In the genomic region with DNA sequence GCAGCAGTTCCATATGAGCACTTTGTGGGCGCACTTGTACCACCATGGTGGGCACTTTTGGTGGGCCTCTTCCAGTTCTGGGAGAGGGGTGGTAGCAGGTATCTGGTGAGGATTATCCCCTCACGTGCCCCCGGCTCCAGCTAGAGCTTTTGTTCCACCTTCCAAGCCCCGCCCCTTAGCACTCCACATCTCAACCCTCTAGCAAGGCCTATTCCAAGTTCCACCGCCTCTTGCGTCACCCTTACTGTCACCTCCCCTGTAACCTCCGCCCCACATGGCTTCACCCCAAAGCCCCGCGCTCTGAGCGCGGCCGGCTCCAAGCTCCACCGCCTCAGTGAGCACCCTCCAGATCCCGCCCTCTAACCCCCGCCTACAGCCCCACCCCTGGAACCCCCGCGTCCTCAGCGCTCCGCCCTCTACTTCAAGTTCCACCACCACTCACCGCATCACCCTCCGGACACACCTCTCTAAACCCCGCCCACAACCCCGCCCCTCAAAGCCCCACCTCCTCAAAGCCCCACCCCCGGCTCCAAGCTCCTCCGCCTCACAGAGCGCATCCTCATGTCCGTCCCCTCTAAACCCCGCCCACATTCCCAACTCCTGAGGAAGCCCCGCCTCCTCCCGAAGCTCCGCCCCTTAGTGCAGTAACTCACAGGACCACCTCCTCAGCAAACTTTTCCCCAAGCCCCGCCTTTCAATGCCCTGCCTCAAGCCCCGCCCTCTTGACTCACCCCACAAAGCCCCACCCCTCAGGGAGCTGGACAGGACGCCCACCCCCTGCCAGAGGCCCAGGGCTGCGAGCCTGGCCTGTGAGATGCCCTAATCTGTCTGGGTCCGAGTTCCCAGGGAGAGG, we compare ENCODE assay signal across 8 cellular contexts. TPM values are rescaled to one million over a fixed set of nuclear protein-coding genes. Genes with fewer than 3 reads are reported as not detected.
DNase-seq lines count a peak whose midpoint lies in the region; ATAC-seq, FAIRE-seq and TF ChIP-seq lines count a peak whose summit lies in the region.

No MANE protein-coding gene starts in this region.

- H3K9me3 ChIP-seq in iPS-18c (ENCODE audit: control insufficient read depth, insufficient read depth, low read length), result peaks cover 2% of the 10 kb centered on the region

- DNase-seq in SHP77 (lab: John Stamatoyannopoulos, UW), result peak; percentile 33 to 50
- DNase-seq in SHP77 treated with DMSO at 0.1 percent for 48 hours (lab: John Stamatoyannopoulos, UW), result no peak
- peak; percentile 97 for DNase-seq in SIG-M5 treated with dmso at 0.1 percent for 504 hours (lab: John Stamatoyannopoulos, UW; ENCODE audit: unreplicated experiment)
- peak; percentile 26 to 35 for DNase-seq in stimulated activated CD4-positive, alpha-beta T cell treated with anti-CD3 and anti-CD28 coated beads, Interleukin-4, amount 100 ng/mL, for 4 hours
- no peak for DNase-seq in D721Med (ENCODE audit: insufficient read length, low spot score)

- peak overlapping the region; percentile 52 for H3K4me3 ChIP-seq in iPS-18c (ENCODE audit: insufficient read depth, low read depth, low read length)

- H3K27me3 Mint-ChIP-seq in brain, result peaks cover 8% of the 10 kb centered on the region

- no peak for FAIRE-seq in D721Med (lab: Jason Lieb, UNC)

- H3K4me3 Mint-ChIP-seq in brain, result peak overlapping the region in 3 of 5 experiments; percentile 57 to 75 (median 60)

- peak overlapping the region in 1 of 5 experiments; percentile 77 for H3K27ac Mint-ChIP-seq in brain

- TF ChIP-seq CTCF in brain (conservative IDR thresholded peaks at IDR 0.05) (no peak), D721Med (IDR thresholded peaks at IDR 0.05; ENCODE audit: insufficient read depth, missing control alignments) (no peak)

- H3K36me3 Mint-ChIP-seq in brain, result no peaks in the 10 kb centered on the region

- no peak for ATAC-seq in HG03196 (IDR thresholded peaks at IDR 0.05; ENCODE audit: unreplicated experiment)

- no peaks in the 10 kb centered on the region for H3K9me3 Mint-ChIP-seq in brain

- H3K4me1 Mint-ChIP-seq in brain, result peaks cover 18% of the 10 kb centered on the region

RNA-seq across cellular contexts. Expression of gene SCN4A, which starts 11.1 kb away (rescaled TPM):
- polyA plus RNA-seq in brain (ENCODE audit: insufficient read depth, low read depth, low replicate concordance), result not detected

RNA-seq across cellular contexts. Expression of gene CD79B, which starts 29.4 kb away (rescaled TPM):
- polyA plus RNA-seq in brain (ENCODE audit: insufficient read depth, low read depth, low replicate concordance), result 0.37 TPM

RNA-seq across cellular contexts. Expression of gene PRR29, which starts 36.6 kb away (rescaled TPM):
- 0.68 TPM for polyA plus RNA-seq in brain (ENCODE audit: insufficient read depth, low read depth, low replicate concordance)

RNA-seq across cellular contexts. Expression of gene GH1, which starts 42.9 kb away (rescaled TPM):
- not detected for polyA plus RNA-seq in brain (ENCODE audit: insufficient read depth, low read depth, low replicate concordance)

RNA-seq across cellular contexts. Expression of gene CSHL1, which starts 50.5 kb away (rescaled TPM):
- not detected for polyA plus RNA-seq in brain (ENCODE audit: insufficient read depth, low read depth, low replicate concordance)

Comparison
In these comparisons a context has a peak if more than half of its experiments do, and no peak if none do; other contexts are left out.
1. DNase-seq: peak in SHP77 (2 of 2), SIG-M5 treated with dmso at 0.1 percent for 504 hours (single experiment) and stimulated activated CD4-positive, alpha-beta T cell treated with anti-CD3 and anti-CD28 coated beads, Interleukin-4, amount 100 ng/mL, for 4 hours (2 of 2); none in SHP77 treated with DMSO at 0.1 percent for 48 hours (single experiment) and D721Med (single experiment).